Comparison of ENCODE assay signal across 16 cellular contexts in genomic region chr5:41009228-41009627, GRCh38.
DNase-seq lines count a peak whose midpoint lies in the region; ATAC-seq, FAIRE-seq and TF ChIP-seq lines count a peak whose summit lies in the region.
"Had no signal": no experiment of that assay in that cellular context is flagged by ENCODE, and none has a peak within 500 bp of the region (broad histone marks: within the 10 kb centered on the region; RNA-seq: fewer than 3 reads in every experiment).

No MANE protein-coding gene starts in this region.

- H2AFZ ChIP-seq in endothelial cell of umbilical vein (ENCODE audit: low read depth, low read length) = no peak overlapping the region

- FAIRE-seq in endothelial cell of umbilical vein (lab: Jason Lieb, UNC) = no peak
- FAIRE-seq: GM18507 had no signal

- dilution Hi-C loops in endothelial cell of umbilical vein (cut with MboI; ENCODE audit: extremely low pct_ligation_motif_present, low sequenced_read_pairs) = no loop called here

- no peaks in the 10 kb centered on the region for H4K20me1 ChIP-seq in endothelial cell of umbilical vein (replicated peaks; ENCODE audit: control insufficient read depth, extremely low read depth, insufficient read depth, low read length)

- no peak overlapping the region for H3K27ac ChIP-seq in Panc1 (ENCODE audit: low read length)
- no peak overlapping the region for H3K27ac ChIP-seq in endothelial cell of umbilical vein (ENCODE audit: insufficient read depth, low read depth, low read length)
- H3K27ac ChIP-seq in coronary artery = no peak overlapping the region
- H3K27ac ChIP-seq: esophagus muscularis mucosa had no signal

- H3K9me1 ChIP-seq in endothelial cell of umbilical vein (replicated peaks; ENCODE audit: control insufficient read depth, extremely low read depth, insufficient read depth, low read length) = no peaks in the 10 kb centered on the region

- H3K9me3 ChIP-seq in Panc1 (ENCODE audit: control insufficient read depth, insufficient read depth, low read depth, low read length) (no peaks in the 10 kb centered on the region), endothelial cell of umbilical vein (replicated peaks; ENCODE audit: control insufficient read depth, insufficient read depth, low read length) (no peaks in the 10 kb centered on the region)
- H3K9me3 ChIP-seq: esophagus muscularis mucosa had no signal

- no peak for TF ChIP-seq CTCF in Panc1 (IDR thresholded peaks at IDR 0.05)
- no peak for TF ChIP-seq CTCF in endothelial cell of umbilical vein (IDR thresholded peaks at IDR 0.05; ENCODE audit: extremely low read depth in 1 of 2, insufficient read depth in 1 of 2, low read depth in 1 of 2, low read length in 2 of 2)
- TF ChIP-seq CTCF in coronary artery (IDR thresholded peaks at IDR 0.05) = no peak

- no peak overlapping the region for H3K4me3 ChIP-seq in Panc1 (ENCODE audit: low read depth in 2 of 2, low read length in 2 of 2)
- no peak overlapping the region for H3K4me3 ChIP-seq in endothelial cell of umbilical vein (replicated peaks in 1 of 3; ENCODE audit: insufficient read depth in 1 of 3, low read depth in 1 of 3, low read length in 3 of 3)
- no peak overlapping the region for H3K4me3 ChIP-seq in coronary artery
- H3K4me3 ChIP-seq: esophagus muscularis mucosa had no signal

- ATAC-seq in Panc1 = peak; percentile 71
- ATAC-seq in GM21737 (IDR thresholded peaks at IDR 0.05; ENCODE audit: unreplicated experiment) = no peak
- no peak for ATAC-seq in HG03139 (IDR thresholded peaks at IDR 0.05; ENCODE audit: unreplicated experiment)
- ATAC-seq: activated naive CD8-positive, alpha-beta T cell treated with anti-CD3 and anti-CD28 coated beads, Interleukin-2, amount 50 U/mL, for 24 hours had no signal

- intact Hi-C loops in Panc1 (cut with micrococcal nuclease; ENCODE audit: unreplicated experiment) (no loop called here), endothelial cell of umbilical vein (cut with micrococcal nuclease) (no loop called here)

- H3K9ac ChIP-seq in endothelial cell of umbilical vein (replicated peaks; ENCODE audit: extremely low read depth, insufficient read depth, low read length) = no peak overlapping the region

- H3K4me2 ChIP-seq in endothelial cell of umbilical vein (ENCODE audit: insufficient read depth, low read length) = no peak overlapping the region

- in situ Hi-C loops in Panc1 (cut with HindIII; ENCODE audit: low pct_unique_long_range_greater_than_20kb, low sequenced_read_pairs) = no loop called here

- BruUV-seq in Panc1 (replicated peaks; lab: Mats Ljungman, UMichigan) (no TSS peak), endothelial cell of umbilical vein (replicated peaks; lab: Mats Ljungman, UMichigan) (no TSS peak)

- H3K79me2 ChIP-seq in endothelial cell of umbilical vein (ENCODE audit: control insufficient read depth, insufficient read depth, low read length) = no peaks in the 10 kb centered on the region

- H3K4me1 ChIP-seq in Panc1 (ENCODE audit: control insufficient read depth, insufficient read depth, low read length) (no peaks in the 10 kb centered on the region), endothelial cell of umbilical vein (ENCODE audit: control insufficient read depth, extremely low read depth, insufficient read depth, low read length) (no peaks in the 10 kb centered on the region)
- H3K4me1 ChIP-seq: esophagus muscularis mucosa had no signal

- CTCF ChIA-PET in Panc1 (lab: Charles Lee) (no interaction called here), endothelial cell of umbilical vein (lab: Charles Lee) (no interaction called here)

- H3K27me3 ChIP-seq in Panc1 (ENCODE audit: control insufficient read depth, insufficient read depth, low read length) (no peaks in the 10 kb centered on the region), endothelial cell of umbilical vein (ENCODE audit: control insufficient read depth in 2 of 2, insufficient read depth in 2 of 2, low read length in 2 of 2) (peaks cover 0 to 1% of the 10 kb centered on the region in 2 experiments)
- H3K27me3 ChIP-seq: esophagus muscularis mucosa had no signal

- TF ChIP-seq POLR2A in endothelial cell of umbilical vein (IDR thresholded peaks at IDR 0.05; ENCODE audit: low read depth, low read length) = no peak

- DNase-seq in HCEC 1CT (peak; percentile 58), Panc1 (ENCODE audit: low read depth, low spot score) (peak; percentile 18), endothelial cell of umbilical vein (ENCODE audit: low read depth, low spot score) (peak; percentile 7), renal cortical epithelial cell (ENCODE audit: low read depth) (peak; percentile 41), coronary artery (ENCODE audit: low spot score) (no peak)
- DNase-seq: activated CD4-positive, alpha-beta T cell treated with anti-CD3 and anti-CD28 coated beads, Interleukin-2, amount 10 ng/mL, durations not matched to agents 7 days and 5 days; activated naive CD8-positive, alpha-beta T cell treated with anti-CD3 and anti-CD28 coated beads, Interleukin-2, amount 50 U/mL, for 24 hours; activated T-cell treated with anti-CD3 and anti-CD28 coated beads, Interleukin-2, amount 50 U/mL, for 24 hours; CD4-positive, alpha-beta T cell; cortex of kidney; NCI-H2107; stimulated activated naive CD4-positive, alpha-beta T cell had no signal

- H3K36me3 ChIP-seq in Panc1 (ENCODE audit: control insufficient read depth, insufficient read depth, low read length) (no peaks in the 10 kb centered on the region), endothelial cell of umbilical vein (ENCODE audit: control insufficient read depth in 2 of 2, extremely low read depth in 1 of 2, insufficient read depth in 2 of 2, low read length in 2 of 2) (no peaks in the 10 kb centered on the region)
- H3K36me3 ChIP-seq: esophagus muscularis mucosa had no signal

- POLR2A ChIA-PET in Panc1 (lab: Charles Lee) (no interaction called here), endothelial cell of umbilical vein (lab: Charles Lee) (no interaction called here)

TF ChIP-seq in endothelial cell of umbilical vein, 7 proteins besides CTCF, POLR2A, EP300 and RAD21:
- TF ChIP-seq POLR2AphosphoS5 (IDR thresholded peaks at IDR 0.05; ENCODE audit: insufficient read depth, low read depth, low read length) = no peak
